1 cellular context compared by ENCODE assay signal in genomic region chr15:49169880-49170597, GRCh38.
TF ChIP-seq lines count a peak whose summit lies in the region.

Gene GALK2, plus strand, starts transcription at chr15:49170247. Its CDS starts 76 bp downstream, at chr15:49170323.

TF ChIP-seq in HepG2, 621 proteins besides CTCF, POLR2A, EP300 and RAD21 (continued from another document and continues in another):
- peak; percentile 42; the same call in 1 of the 2 replicates for TF ChIP-seq IRF9 (CRISPR knock-in tag; IDR thresholded peaks at IDR 0.05; ENCODE audit: borderline replicate concordance)
- TF ChIP-seq ZFP90 (CRISPR knock-in tag; IDR thresholded peaks at IDR 0.05; ENCODE audit: borderline replicate concordance), result no peak; the same call in 1 of the 2 replicates
- TF ChIP-seq CEBPG (CRISPR knock-in tag; IDR thresholded peaks at IDR 0.05), result peak; percentile 32; the same call in 1 of the 2 replicates
- no peak for TF ChIP-seq SP2 (CRISPR knock-in tag; IDR thresholded peaks at IDR 0.05)
- no peak for TF ChIP-seq RAD51 (IDR thresholded peaks at IDR 0.05; ENCODE audit: borderline replicate concordance)
- peak; percentile 63 for TF ChIP-seq POGZ (CRISPR knock-in tag; IDR thresholded peaks at IDR 0.05)
- TF ChIP-seq ZNF12 (CRISPR knock-in tag; IDR thresholded peaks at IDR 0.05), result peak; percentile 80
- TF ChIP-seq CSRNP2 (CRISPR knock-in tag; conservative IDR thresholded peaks at IDR 0.05; ENCODE audit: low read depth), result no peak
- no peak for TF ChIP-seq ZZZ3 (CRISPR knock-in tag; IDR thresholded peaks at IDR 0.05; ENCODE audit: borderline replicate concordance)
- TF ChIP-seq AGO2 (optimal IDR thresholded peaks at IDR 0.05; ENCODE audit: low read depth, low read length), result no peak
- TF ChIP-seq ZBTB42 (CRISPR knock-in tag; IDR thresholded peaks at IDR 0.05), result no peak
- no peak for TF ChIP-seq CHD2 (IDR thresholded peaks at IDR 0.05; ENCODE audit: low read depth, low read length)
- TF ChIP-seq ZNF891 (CRISPR knock-in tag; IDR thresholded peaks at IDR 0.05), result peak; percentile 77; the same call in 1 of the 2 replicates
- TF ChIP-seq SALL2 (CRISPR knock-in tag; IDR thresholded peaks at IDR 0.05), result no peak
- no peak for TF ChIP-seq ZNF33B (CRISPR knock-in tag; IDR thresholded peaks at IDR 0.05)
- peak; percentile 35 to 52; a peak in 2 of 4 replicates for TF ChIP-seq HMGXB4 (CRISPR knock-in tag; IDR thresholded peaks at IDR 0.05; ENCODE audit: borderline replicate concordance in 1 of 2, low read depth in 1 of 2)
- no peak for TF ChIP-seq XBP1 (CRISPR knock-in tag; IDR thresholded peaks at IDR 0.05)
- TF ChIP-seq SNAI1 (CRISPR knock-in tag; IDR thresholded peaks at IDR 0.05; ENCODE audit: borderline replicate concordance), result peak; percentile 56; the same call in 1 of the 2 replicates
- TF ChIP-seq ZNF513 (CRISPR knock-in tag; conservative IDR thresholded peaks at IDR 0.05), result no peak
- TF ChIP-seq SMC3 (IDR thresholded peaks at IDR 0.05; ENCODE audit: low read length), result no peak
- no peak for TF ChIP-seq MATR3 (CRISPR knock-in tag; IDR thresholded peaks at IDR 0.05)
- TF ChIP-seq STAG1 (CRISPR knock-in tag; IDR thresholded peaks at IDR 0.05), result no peak
- no peak for TF ChIP-seq ZNF432 (CRISPR knock-in tag; IDR thresholded peaks at IDR 0.05; ENCODE audit: borderline replicate concordance)
- peak; percentile 92; the same call in 1 of the 2 replicates for TF ChIP-seq FOXO4 (CRISPR knock-in tag; conservative IDR thresholded peaks at IDR 0.05)
- no peak for TF ChIP-seq ZNF160 (CRISPR knock-in tag; IDR thresholded peaks at IDR 0.05)
- TF ChIP-seq IKZF4 (CRISPR knock-in tag; IDR thresholded peaks at IDR 0.05; ENCODE audit: borderline replicate concordance, low read depth, not compliant biosample characterization), result no peak
- TF ChIP-seq KDM5A (IDR thresholded peaks at IDR 0.05; ENCODE audit: borderline replicate concordance, low read length), result no peak; the same call in 1 of the 2 replicates
- TF ChIP-seq SP4 (CRISPR knock-in tag; IDR thresholded peaks at IDR 0.05), result peak; percentile 67
- no peak for TF ChIP-seq ARID3A (IDR thresholded peaks at IDR 0.05; ENCODE audit: low read depth, low read length)
- TF ChIP-seq ATF4 (CRISPR knock-in tag; IDR thresholded peaks at IDR 0.05), result no peak
- peak; percentile 68; the same call in 1 of the 2 replicates for TF ChIP-seq MYPOP (CRISPR knock-in tag; IDR thresholded peaks at IDR 0.05)
- peak; percentile 15; the same call in 1 of the 2 replicates for TF ChIP-seq MAZ (IDR thresholded peaks at IDR 0.05; ENCODE audit: borderline replicate concordance, low read depth, low read length)
- TF ChIP-seq MAZ (CRISPR knock-in tag; IDR thresholded peaks at IDR 0.05; ENCODE audit: low read depth), result no peak
- no peak for TF ChIP-seq ZMYM2 (CRISPR knock-in tag; IDR thresholded peaks at IDR 0.05)
- 0 out of 2 replicates have a peak, but pooled peaks have one; percentile 19 for TF ChIP-seq RFXAP (CRISPR knock-in tag; IDR thresholded peaks at IDR 0.05; ENCODE audit: borderline replicate concordance)
- peak; percentile 69; the same call in 1 of the 2 replicates for TF ChIP-seq ZFP36L1 (CRISPR knock-in tag; IDR thresholded peaks at IDR 0.05)
- no peak for TF ChIP-seq ZNF562 (CRISPR knock-in tag; IDR thresholded peaks at IDR 0.05; ENCODE audit: borderline replicate concordance)
- no peak for TF ChIP-seq ZNF207 (IDR thresholded peaks at IDR 0.05; ENCODE audit: borderline replicate concordance)
- no peak for TF ChIP-seq ZBTB34 (CRISPR knock-in tag; IDR thresholded peaks at IDR 0.05)
- TF ChIP-seq GRHL1 (CRISPR knock-in tag; conservative IDR thresholded peaks at IDR 0.05), result no peak
- peak; percentile 86 for TF ChIP-seq ZNF292 (CRISPR knock-in tag; IDR thresholded peaks at IDR 0.05; ENCODE audit: borderline replicate concordance, low read depth)
- TF ChIP-seq KDM5B (CRISPR knock-in tag; IDR thresholded peaks at IDR 0.05; ENCODE audit: borderline replicate concordance), result peak; percentile 90; the same call in 1 of the 2 replicates
- TF ChIP-seq GATAD2A (CRISPR knock-in tag; IDR thresholded peaks at IDR 0.05), result peak; percentile 31; the same call in 1 of the 2 replicates
- TF ChIP-seq ZNF776 (CRISPR knock-in tag; IDR thresholded peaks at IDR 0.05), result no peak
- TF ChIP-seq MAFK (conservative IDR thresholded peaks at IDR 0.05 in 1 of 2, IDR thresholded peaks at IDR 0.05 in 1 of 2; ENCODE audit: low read length in 2 of 2), result peak; percentile 15 to 22; a peak in 1 of 4 replicates
- TF ChIP-seq GATAD1 (CRISPR knock-in tag; IDR thresholded peaks at IDR 0.05), result peak; percentile 58; the same call in 1 of the 2 replicates
- 0 out of 2 replicates have a peak, but pooled peaks have one; percentile 79 for TF ChIP-seq MEIS1 (CRISPR knock-in tag; IDR thresholded peaks at IDR 0.05; ENCODE audit: borderline replicate concordance)
- TF ChIP-seq THAP9 (CRISPR knock-in tag; IDR thresholded peaks at IDR 0.05; ENCODE audit: borderline replicate concordance), result peak; percentile 76; the same call in 1 of the 2 replicates
- no peak for TF ChIP-seq MLLT10 (CRISPR knock-in tag; IDR thresholded peaks at IDR 0.05)
